In genomic region chr17:21127508-21128077, GRCh38 we compare ENCODE assay signal across 8 cellular contexts. TPM values are rescaled to one million over a fixed set of nuclear protein-coding genes. Genes with fewer than 3 reads are reported as not detected.
A peak's percentile ranks its signal among the peaks of the same experiment; 100 is the strongest.
DNase-seq lines count a peak whose midpoint lies in the region; ATAC-seq, FAIRE-seq and TF ChIP-seq lines count a peak whose summit lies in the region.

No MANE protein-coding gene starts in this region.

- H2AFZ ChIP-seq in GM12878 (ENCODE audit: control insufficient read depth, low read depth, low read length) = peak overlapping the region; percentile 99

- CTCF ChIA-PET in GM12878 (lab: Yijun Ruan, JAX) = interaction anchor here (0.5 to 5.6 kb wide), 11 partner anchors 9 to 160 kb away, joined by 4 to 38 read pairs (median 13); no protein-coding TSS in a partner anchor

- in situ Hi-C loops in GM12878 (cut with MboI) = no loop called here

- RAD21 ChIA-PET in GM12878 (lab: Charles Lee; ENCODE audit: unreplicated experiment) = interaction anchor here (0.8 to 2.5 kb wide), 6 partner anchors 15 to 385 kb away, joined by 3 to 15 read pairs (median 6); partner anchors contain the start of gene TMEM11

- H3K27me3 ChIP-seq in heart left ventricle = no peaks in the 10 kb centered on the region
- H3K27me3 ChIP-seq in GM12878 (replicated peaks in 1 of 2; ENCODE audit: control insufficient read depth in 2 of 2, insufficient read depth in 2 of 2, low read length in 1 of 2) = no peaks in the 10 kb centered on the region
- H3K27me3 ChIP-seq in lower lobe of right lung (ENCODE audit: low read depth) = no peaks in the 10 kb centered on the region
- H3K27me3 ChIP-seq in upper lobe of right lung = no peaks in the 10 kb centered on the region

- H3K4me1 ChIP-seq in heart left ventricle (peaks cover 3 to 67% (median 19%) of the 10 kb centered on the region in 12 donors), GM12878 (ENCODE audit: control insufficient read depth, insufficient read depth, low read length) (no peaks in the 10 kb centered on the region; the same call in none of the 2 replicates), lower lobe of right lung (peaks cover 15% of the 10 kb centered on the region), upper lobe of right lung (peaks cover 24% of the 10 kb centered on the region)

- SMC1A ChIA-PET in GM12878 (lab: Charles Lee; ENCODE audit: uncharacterized antibody, unreplicated experiment) = interaction anchor here (0.7 to 1.5 kb wide), 4 partner anchors 15 to 386 kb away, joined by 3 to 6 read pairs (median 4); no protein-coding TSS in a partner anchor

- BruUV-seq in GM12878 (replicated peaks; lab: Mats Ljungman, UMichigan) = no TSS peak

- 20 to 21% (median 20%) methylated on average over 9 of the region's 9 CpGs for WGBS in heart left ventricle, 4 donors
- under 1% methylated on average over 9 of the region's 9 CpGs for WGBS in GM12878 (ENCODE audit: insufficient coverage, insufficient replicate concordance, low lambda C conversion rate, missing lambda C conversion rate)

- no peak for TF ChIP-seq EP300 in GM12878 (IDR thresholded peaks at IDR 0.05; ENCODE audit: borderline replicate concordance in 1 of 2, control insufficient read depth in 1 of 2, low read depth in 2 of 2, low read length in 2 of 2)

- H3K4me3 ChIP-seq in heart left ventricle = peak overlapping the region; percentile 58 to 95 (median 72)
- peak overlapping the region; percentile 93 for H3K4me3 ChIP-seq in GM12878
- H3K4me3 ChIP-seq in lower lobe of right lung = peak overlapping the region; percentile 75
- peak overlapping the region; percentile 91 for H3K4me3 ChIP-seq in upper lobe of right lung

- no peaks in the 10 kb centered on the region for H3K36me3 ChIP-seq in heart left ventricle
- no peaks in the 10 kb centered on the region for H3K36me3 ChIP-seq in GM12878 (ENCODE audit: control insufficient read depth in 2 of 2, insufficient read depth in 2 of 2, low read length in 1 of 2)
- H3K36me3 ChIP-seq in lower lobe of right lung = no peaks in the 10 kb centered on the region
- no peaks in the 10 kb centered on the region for H3K36me3 ChIP-seq in upper lobe of right lung

- H3K9ac ChIP-seq in GM12878 (ENCODE audit: control insufficient read depth, insufficient read depth, low read length) = peak overlapping the region; percentile 74

- peak overlapping the region; percentile 89 for H3K4me2 ChIP-seq in GM12878 (ENCODE audit: control insufficient read depth, insufficient read depth)

- no peak for TF ChIP-seq RAD21 in GM12878 (IDR thresholded peaks at IDR 0.05; ENCODE audit: insufficient read depth, low read depth, low read length)

- H4K20me1 ChIP-seq in GM12878 (ENCODE audit: control insufficient read depth, insufficient read depth) = no peaks in the 10 kb centered on the region

- no peaks in the 10 kb centered on the region for H3K9me3 ChIP-seq in heart left ventricle
- H3K9me3 ChIP-seq in GM12878 (replicated peaks; ENCODE audit: control insufficient read depth, insufficient read depth, low read length) = no peaks in the 10 kb centered on the region
- H3K9me3 ChIP-seq in lower lobe of right lung = no peaks in the 10 kb centered on the region
- H3K9me3 ChIP-seq in upper lobe of right lung = no peaks in the 10 kb centered on the region

- peak; percentile 7 for FAIRE-seq in GM12878 (lab: Jason Lieb, UNC)

- H3K79me2 ChIP-seq in GM12878 (ENCODE audit: control insufficient read depth, insufficient read depth, low read length) = peaks cover 12% of the 10 kb centered on the region

- POLR2A ChIA-PET in GM12878 (lab: Charles Lee) = interaction anchor here (1.0 to 1.7 kb wide), 4 partner anchors 11 to 159 kb away, joined by 3 to 6 read pairs (median 4); partner anchors contain the start of gene USP22

- intact Hi-C loops in heart left ventricle (cut with DNase I) (loop anchor here in 9 of 10 donors (2.0 to 10.0 kb wide), 19 partner anchors 35 to 385 kb away; partner anchors contain the start of genes TMEM11 (in 8 of the 9), NATD1 (in 5 of the 9), MAP2K3 (in 2 of the 9) and USP22 (in 2 of the 9)), Right ventricle myocardium inferior (cut with DNase I) (loop anchor here (2.0 to 5.0 kb wide), 6 partner anchors 40 to 325 kb away; partner anchors contain the start of genes MAP2K3, TMEM11 and USP22), GM12878 (cut with micrococcal nuclease; ENCODE audit: unreplicated experiment) (loop anchor here (2.0 to 10.0 kb wide), 6 partner anchors 29 to 385 kb away; partner anchors contain the start of gene TMEM11), lower lobe of right lung (cut with DNase I) (no loop called here), upper lobe of right lung (cut with DNase I) (loop anchor here (10.0 kb wide), 1 partner anchor 147 kb away; no protein-coding TSS in a partner anchor)

- TF ChIP-seq CTCF in heart left ventricle (IDR thresholded peaks at IDR 0.05) = no peak
- TF ChIP-seq CTCF in GM12878 (IDR thresholded peaks at IDR 0.05 in 2 of 3, conservative IDR thresholded peaks at IDR 0.05 in 1 of 3; ENCODE audit: control insufficient read depth in 2 of 3, extremely low read depth in 1 of 3, insufficient read depth in 1 of 3, low read depth in 3 of 3, low read length in 3 of 3) = no peak
- no peak for TF ChIP-seq CTCF in lower lobe of right lung (IDR thresholded peaks at IDR 0.05)
- TF ChIP-seq CTCF in upper lobe of right lung (IDR thresholded peaks at IDR 0.05) = no peak

- peak overlapping the region; percentile 51 to 96 (median 88) for H3K27ac ChIP-seq in heart left ventricle
- H3K27ac ChIP-seq in GM12878 (ENCODE audit: control insufficient read depth, insufficient read depth) = peak overlapping the region; percentile 72
- peak overlapping the region; percentile 92 for H3K27ac ChIP-seq in lower lobe of right lung
- H3K27ac ChIP-seq in upper lobe of right lung = peak overlapping the region; percentile 95

- ATAC-seq in heart left ventricle (no peak), Right ventricle myocardium inferior (no peak), GM12878 (no peak), lower lobe of right lung (no peak), upper lobe of right lung (no peak), GM18861 (IDR thresholded peaks at IDR 0.05; ENCODE audit: unreplicated experiment) (no peak)

- DNase-seq in heart left ventricle = no peak
- DNase-seq in Right ventricle myocardium inferior (ENCODE audit: missing footprints) = no peak
- no peak for DNase-seq in GM12878 (ENCODE audit: low read depth, low spot score)
- DNase-seq in lower lobe of right lung = no peak
- no peak for DNase-seq in upper lobe of right lung
- no peak for DNase-seq in mucosa of gallbladder (ENCODE audit: low spot score)
- DNase-seq in stimulated activated CD8-positive, alpha-beta memory T cell treated with anti-CD3 and anti-CD28 coated beads, Interleukin-4, amount 100 ng/mL, for 48 hours = no peak

- no peak for TF ChIP-seq POLR2A in heart left ventricle (IDR thresholded peaks at IDR 0.05)
- no peak for TF ChIP-seq POLR2A in GM12878 (IDR thresholded peaks at IDR 0.05; ENCODE audit: low read depth, low read length)

TF ChIP-seq in GM12878, 131 proteins besides CTCF, POLR2A, EP300 and RAD21 (continues in another document):
- no peak for TF ChIP-seq TCF12 (IDR thresholded peaks at IDR 0.05; ENCODE audit: low read depth, low read length)
- TF ChIP-seq TAF1 (IDR thresholded peaks at IDR 0.05; ENCODE audit: borderline replicate concordance, low read depth, low read length) = no peak
- TF ChIP-seq MTA2 (IDR thresholded peaks at IDR 0.05; ENCODE audit: low read depth) = 0 out of 2 replicates have a peak, but pooled peaks have one; percentile 16
- TF ChIP-seq ATF7 (IDR thresholded peaks at IDR 0.05; ENCODE audit: low read depth) = no peak

RNA-seq across cellular contexts. Expression of gene DHRS7B, which starts 0.8 kb away (rescaled TPM):
- total RNA-seq in heart left ventricle (10 to 100 TPM; 20.2 to 45.2 (median 34.7) TPM), Right ventricle myocardium inferior (28.4 TPM), GM12878 (2014; rRNA removed) (19.6 and 22.2 TPM in 2 replicates), GM12878 (2014; rRNA removed; fragmentation: Illumina TruSeq; extraction: Trizol) (16.8 and 18.9 TPM in 2 replicates), GM12878 (2021) (15.9 and 17.1 TPM in 2 replicates), lower lobe of right lung (20.9 TPM), upper lobe of right lung (24.7 TPM), mucosa of gallbladder (30.3 TPM)
- polyA plus RNA-seq in heart left ventricle (10 to 100 TPM; 40.5 to 42.2 TPM), GM12878 (2011; rRNA removed) (16.0 and 23.7 TPM in 2 replicates), GM12878 (2014; fragmentation: Illumina TruSeq; extraction: Trizol) (11.1 and 13.4 TPM in 2 replicates), GM12878 (2014; fragmentation: Nextera tagmentation; extraction: Ambion mirVana) (10 to 100 TPM; 24.3 to 32.7 TPM), GM12878 (2014; rRNA removed) (21.0 and 22.1 TPM in 2 replicates), GM12878 (2016; fragmentation: Nextera tagmentation; extraction: Ambion mirVana) (10 to 100 TPM; 34.5 to 35.6 TPM)
- 40.7 and 40.8 TPM in 2 replicates for total RNA-seq in GM12878 (2013; cell fraction: nucleolus; rRNA removed)
- polyA plus RNA-seq in GM12878 (2011; ENCODE audit: low read depth) = 3.5 TPM
- 39.0 and 39.3 TPM in 2 replicates for polyA plus RNA-seq in GM12878 (2011; cell fraction: cytosol; rRNA removed)
- 24.1 and 24.3 TPM in 2 replicates for polyA plus RNA-seq in GM12878 (2011; cell fraction: nucleus; rRNA removed)
- 10.1 and 10.7 TPM in 2 replicates for polyA plus RNA-seq in GM12878 (2012)
- polyA minus RNA-seq in GM12878 (2011; rRNA and poly(A)+ RNA removed) = 46.4 and 56.1 TPM in 2 replicates
- polyA minus RNA-seq in GM12878 (2011; cell fraction: cytosol; rRNA and poly(A)+ RNA removed) = 10.9 and 13.9 TPM in 2 replicates
- polyA minus RNA-seq in GM12878 (2011; cell fraction: nucleus; rRNA and poly(A)+ RNA removed) = 15.1 and 23.2 TPM in 2 replicates
